In the genomic region with DNA sequence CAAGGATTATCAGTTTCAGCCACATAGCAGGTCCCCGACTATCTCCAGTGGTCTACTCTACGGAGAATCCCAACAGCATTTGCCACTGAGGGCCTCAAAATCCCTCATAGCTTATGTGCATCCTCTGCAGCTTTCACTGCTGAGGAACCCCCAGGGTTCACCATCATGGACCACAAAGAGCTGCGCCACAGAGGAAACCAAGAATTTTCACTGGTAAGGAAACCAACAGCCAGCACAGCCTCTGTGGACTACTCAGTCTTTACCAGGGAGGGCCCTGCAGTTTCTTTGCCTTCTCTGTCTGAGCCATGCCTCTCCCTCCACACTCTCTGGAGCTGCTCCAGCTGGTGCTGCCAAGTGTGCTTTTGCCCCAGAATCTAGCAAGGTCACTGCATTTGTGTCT, we compare ENCODE assay signal across 8 cellular contexts.
"Had no signal": no experiment of that assay in that cellular context is flagged by ENCODE, and none has a peak within 500 bp of the region (broad histone marks: within the 10 kb centered on the region; RNA-seq: fewer than 3 reads in every experiment).

No MANE protein-coding gene starts in this region.

- H3K27ac ChIP-seq: GM23248, HL-60 had no signal

- H3K4me3 ChIP-seq: GM23248, K562 had no signal

- DNase-seq: GM23248, GOT3, HCEC 1CT, IMR-90, KG1 had no signal

- FAIRE-seq: H54, K562 had no signal

- H2AFZ ChIP-seq: GM23248 had no signal

- H3K9ac ChIP-seq: GM23248 had no signal

- ATAC-seq: K562 had no signal
